ENCODE assay signal across 28 cellular contexts in genomic region chr9:116342071-116342470, GRCh38.
DNase-seq lines count a peak whose midpoint lies in the region; TF ChIP-seq lines count a peak whose summit lies in the region.
"Had no signal": no experiment of that assay in that cellular context is flagged by ENCODE, and none has a peak within 500 bp of the region (broad histone marks: within the 10 kb centered on the region; RNA-seq: fewer than 3 reads in every experiment).

No MANE protein-coding gene starts in this region.

- peaks cover 0 to 4% (median 0%) of the 10 kb centered on the region in 7 donors for H3K27me3 ChIP-seq in spleen (replicated peaks in 1 of 7)
- H3K27me3 ChIP-seq: thyroid gland, vagina had no signal

- no peaks in the 10 kb centered on the region for H3K36me3 ChIP-seq in spleen
- H3K36me3 ChIP-seq: HAP-1, thyroid gland had no signal

- peak in 2 of 3 experiments; percentile 38 to 73 for DNase-seq in NCI-H1417 (lab: John Stamatoyannopoulos, UW)
- DNase-seq in NCI-H1417 treated with DMSO at 0.1 percent for 48 hours (lab: John Stamatoyannopoulos, UW) = no peak
- DNase-seq in NCI-H146 (lab: John Stamatoyannopoulos, UW) = peak; percentile 67
- peak; percentile 51 for DNase-seq in NCI-H774 (lab: John Stamatoyannopoulos, UW)
- peak; percentile 52 to 74 for DNase-seq in foreskin fibroblast
- no peak for DNase-seq in Ammon's horn (ENCODE audit: low spot score)
- no peak for DNase-seq in spleen
- DNase-seq in kidney tubule cell (ENCODE audit: low spot score) = no peak
- DNase-seq: activated CD4-positive, alpha-beta T cell treated with anti-CD3 and anti-CD28 coated beads, Interleukin-2, amount 50 U/mL, for 48 hours; activated naive CD8-positive, alpha-beta T cell treated with anti-CD3 and anti-CD28 coated beads, Interleukin-2, amount 50 U/mL, for 24 hours; activated T-cell treated with anti-CD3 and anti-CD28 coated beads, Interleukin-2, amount 50 U/mL, for 72 hours; AML-193; CD4-positive, alpha-beta memory T cell; effector CD8-positive, alpha-beta T cell; head of caudate nucleus; islet precursor cell; KBM-7; left ventricle myocardium superior; NCI-H1092 treated with DMSO at 0.1 percent for 48 hours; NCI-H2107; NCI-H82; right cardiac atrium; stimulated activated CD4-positive, alpha-beta T cell treated with anti-CD3 and anti-CD28 coated beads, Interleukin-2, amount 100 ng/mL, for 48 hours; T-helper 17 cell; thyroid gland had no signal

- intact Hi-C loops in spleen (cut with DNase I; ENCODE audit: low total_unique reads) = no loop called here

- H3K27ac ChIP-seq in spleen = no peak overlapping the region
- H3K27ac ChIP-seq: coronary artery, thyroid gland, vagina had no signal

- 79 to 95% (median 90%) methylated on average over 1 of the region's 1 CpG for WGBS in spleen, 5 donors

- no peaks in the 10 kb centered on the region for H3K4me1 ChIP-seq in spleen
- H3K4me1 ChIP-seq: HAP-1, vagina had no signal

- no peak overlapping the region for H3K4me3 ChIP-seq in foreskin fibroblast (ENCODE audit: low read depth in 1 of 2, low read length in 2 of 2)
- no peak overlapping the region for H3K4me3 ChIP-seq in spleen
- H3K4me3 ChIP-seq: coronary artery, HAP-1, thyroid gland, vagina had no signal

- H3K9me3 ChIP-seq in spleen = no peaks in the 10 kb centered on the region
- H3K9me3 ChIP-seq: HAP-1, thyroid gland, vagina had no signal

- TF ChIP-seq CTCF in foreskin fibroblast (IDR thresholded peaks at IDR 0.05; ENCODE audit: low read depth, low read length) (no peak), spleen (IDR thresholded peaks at IDR 0.05 in 8 of 11, conservative IDR thresholded peaks at IDR 0.05 in 3 of 11) (no peak)

- TF ChIP-seq POLR2A in spleen (IDR thresholded peaks at IDR 0.05) = no peak

Comparison
In these comparisons a context has a peak if more than half of its experiments do, and no peak if none do; other contexts are left out.
1. DNase-seq: peak in NCI-H1417 (2 of 3), NCI-H146 (single experiment), NCI-H774 (single experiment) and foreskin fibroblast (2 of 2); none in NCI-H1417 treated with DMSO at 0.1 percent for 48 hours (single experiment), Ammon's horn (single experiment), spleen (single experiment) and kidney tubule cell (single experiment).